In genomic region chr1:54120698-54121481, GRCh38 we compare ENCODE assay signal across 11 cellular contexts. TPM values are rescaled to one million over a fixed set of nuclear protein-coding genes. Genes with fewer than 3 reads are reported as not detected.
DNase-seq lines count a peak whose midpoint lies in the region; ATAC-seq, FAIRE-seq and TF ChIP-seq lines count a peak whose summit lies in the region.
"Had no signal": no experiment of that assay in that cellular context is flagged by ENCODE, and none has a peak within 500 bp of the region (broad histone marks: within the 10 kb centered on the region; RNA-seq: fewer than 3 reads in every experiment).

No MANE protein-coding gene starts in this region.

- H3K27me3 ChIP-seq in heart right ventricle (peaks cover 0 to 13% (median 0%) of the 10 kb centered on the region in 7 donors), K562 (ENCODE audit: control insufficient read depth in 2 of 2, insufficient read depth in 2 of 2, low read length in 2 of 2) (peaks cover 3 to 18% of the 10 kb centered on the region in 2 experiments; a peak in 3 of 5 replicates), upper lobe of right lung (no peaks in the 10 kb centered on the region), esophagus squamous epithelium (peaks cover 0 to 13% (median 0%) of the 10 kb centered on the region in 4 donors)

- peak overlapping the region in 8 of 10 donors; percentile 1 to 41 (median 34) for H3K4me3 ChIP-seq in heart right ventricle
- H3K4me3 ChIP-seq in K562 = no peak overlapping the region
- H3K4me3 ChIP-seq in upper lobe of right lung = peak overlapping the region; percentile 8
- H3K4me3 ChIP-seq in esophagus squamous epithelium = peak overlapping the region in 2 of 4 donors; percentile 11 to 52

- 65 to 70% methylated on average over 33 of the region's 33 CpGs for WGBS in heart right ventricle, 2 donors
- WGBS in K562 (ENCODE audit: insufficient coverage, low coverage, missing lambda C conversion rate) = 39% methylated on average over 31 of the region's 33 CpGs
- WGBS in esophagus squamous epithelium, 2 donors = 54 to 61% methylated on average over 19 to 24 of the region's 33 CpGs

- H3K36me3 Mint-ChIP-seq in mesothelial cell of epicardium = no peaks in the 10 kb centered on the region
- H3K36me3 Mint-ChIP-seq: naive thymus-derived CD8-positive, alpha-beta T cell had no signal

- TF ChIP-seq EP300 in K562 (IDR thresholded peaks at IDR 0.05; ENCODE audit: low read length) = no peak

- ATAC-seq in heart right ventricle (no peak), K562 (peak; percentile 5), upper lobe of right lung (no peak)

- DNase-seq in heart right ventricle (no peak), cardiac septum (ENCODE audit: low spot score) (no peak), K562 (ENCODE audit: extremely low read depth in 1 of 4, low spot score in 3 of 4) (peak in 3 of 4 experiments; percentile 36 to 53 (median 52)), mesothelial cell of epicardium (ENCODE audit: low spot score in 2 of 2, unreplicated experiment in 2 of 2) (no peak), upper lobe of right lung (peak; percentile 58), cerebellum (ENCODE audit: low spot score) (no peak), esophagus squamous epithelium (lab: John Stamatoyannopoulos, UW) (no peak), cortex of kidney (lab: John Stamatoyannopoulos, UW) (no peak)

- no peaks in the 10 kb centered on the region for H3K9me3 ChIP-seq in heart right ventricle
- H3K9me3 ChIP-seq in K562 (replicated peaks; ENCODE audit: control insufficient read depth, insufficient read depth, low read depth, low read length) = 0 out of 2 replicates have a peak, but pooled peaks cover 3% of the 10 kb centered on the region
- H3K9me3 ChIP-seq in upper lobe of right lung = no peaks in the 10 kb centered on the region
- H3K9me3 ChIP-seq in esophagus squamous epithelium = no peaks in the 10 kb centered on the region

- peak overlapping the region; percentile 76 for H3K4me2 ChIP-seq in K562 (ENCODE audit: insufficient read depth, low read length)

- peak overlapping the region; percentile 88 for H2AFZ ChIP-seq in K562 (ENCODE audit: low read depth, low read length)

- TF ChIP-seq CTCF in heart right ventricle (IDR thresholded peaks at IDR 0.05) = no peak
- no peak for TF ChIP-seq CTCF in K562 (IDR thresholded peaks at IDR 0.05 in 2 of 3, conservative IDR thresholded peaks at IDR 0.05 in 1 of 3; ENCODE audit: insufficient read depth in 2 of 3, low read depth in 1 of 3, low read length in 3 of 3)
- no peak for TF ChIP-seq CTCF in mesothelial cell of epicardium (IDR thresholded peaks at IDR 0.05; ENCODE audit: unreplicated experiment)
- TF ChIP-seq CTCF in upper lobe of right lung (IDR thresholded peaks at IDR 0.05) = no peak
- TF ChIP-seq CTCF in esophagus squamous epithelium (IDR thresholded peaks at IDR 0.05) = no peak

- BruUV-seq in K562 (replicated peaks; lab: Mats Ljungman, UMichigan) = no TSS peak

- no peaks in the 10 kb centered on the region for H3K9me3 Mint-ChIP-seq in mesothelial cell of epicardium
- H3K9me3 Mint-ChIP-seq: naive thymus-derived CD8-positive, alpha-beta T cell had no signal

- no peaks in the 10 kb centered on the region for H3K79me2 ChIP-seq in K562 (ENCODE audit: control insufficient read depth, insufficient read depth, low read length)

- H3K9ac ChIP-seq in K562 (ENCODE audit: insufficient read depth in 1 of 2, low read depth in 2 of 2, low read length in 2 of 2) = peak overlapping the region; percentile 8 to 81; a peak in 3 of 4 replicates

- TF ChIP-seq RAD21 in K562 (CRISPR knock-in tag; conservative IDR thresholded peaks at IDR 0.05 in 1 of 2, IDR thresholded peaks at IDR 0.05 in 1 of 2) = no peak

- H3K36me3 ChIP-seq in heart right ventricle (no peaks in the 10 kb centered on the region), K562 (ENCODE audit: control insufficient read depth, insufficient read depth, low read length) (no peaks in the 10 kb centered on the region; the same call in 2 of the 3 replicates), upper lobe of right lung (no peaks in the 10 kb centered on the region), esophagus squamous epithelium (no peaks in the 10 kb centered on the region)

- H4K20me1 ChIP-seq in K562 (replicated peaks; ENCODE audit: control insufficient read depth, insufficient read depth, low read length) = no peaks in the 10 kb centered on the region

- H3K27me3 Mint-ChIP-seq in mesothelial cell of epicardium (ENCODE audit: low read depth) = peaks cover 15% of the 10 kb centered on the region

- in situ Hi-C loops in K562 (cut with MboI) = loop anchor here (5.0 kb wide), 1 partner anchor 376 kb away; no protein-coding TSS in a partner anchor

- H3K27ac Mint-ChIP-seq in mesothelial cell of epicardium = peak overlapping the region; percentile 90
- H3K27ac Mint-ChIP-seq: B cell had no signal

- POLR2A ChIA-PET in K562 (lab: Yijun Ruan, JAX) = interaction anchor here (0.6 to 1.1 kb wide), 3 partner anchors 10 to 378 kb away, joined by 3 to 6 read pairs (median 4); no protein-coding TSS in a partner anchor

- CTCF ChIA-PET in K562 (lab: Yijun Ruan, JAX; ENCODE audit: low intra/inter-chr PET ratio) = no interaction called here

- no peaks in the 10 kb centered on the region for H3K9me1 ChIP-seq in K562 (ENCODE audit: control insufficient read depth, insufficient read depth, low read length)

- H3K4me1 ChIP-seq in heart right ventricle (peaks cover 0 to 15% (median 10%) of the 10 kb centered on the region in 9 donors), K562 (replicated peaks in 1 of 2; ENCODE audit: control insufficient read depth in 2 of 2, insufficient read depth in 2 of 2, low read length in 2 of 2) (peaks cover 7 to 21% of the 10 kb centered on the region in 2 experiments; a peak in 4 of 5 replicates), upper lobe of right lung (peaks cover 6% of the 10 kb centered on the region), esophagus squamous epithelium (peaks cover 6 to 17% (median 11%) of the 10 kb centered on the region in 3 donors)

- H3K4me3 Mint-ChIP-seq in mesothelial cell of epicardium = peak overlapping the region; percentile 63
- H3K4me3 Mint-ChIP-seq: B cell had no signal

- H3K27ac ChIP-seq in heart right ventricle (no peak overlapping the region), K562 (ENCODE audit: extremely low read depth, low read depth, low read length) (no peak overlapping the region), upper lobe of right lung (no peak overlapping the region), esophagus squamous epithelium (no peak overlapping the region)

- H3K4me1 Mint-ChIP-seq in mesothelial cell of epicardium = peaks cover 14% of the 10 kb centered on the region

- intact Hi-C loops in heart right ventricle (cut with DNase I) (loop anchor here (1.0 to 10.0 kb wide), 9 partner anchors 194 to 371 kb away; partner anchors contain the start of gene SSBP3 (in 7 of the 10)), cardiac septum (cut with DNase I) (loop anchor here (1.0 to 10.0 kb wide), 5 partner anchors 49 to 367 kb away; partner anchors contain the start of genes CYB5RL, MRPL37 and SSBP3), K562 (cut with micrococcal nuclease) (loop anchor here (1.0 to 10.0 kb wide), 6 partner anchors 46 to 544 kb away; partner anchors contain the start of genes CYB5RL, MRPL37 and SSBP3), upper lobe of right lung (cut with DNase I) (no loop called here), esophagus squamous epithelium (cut with DNase I) (loop anchor here (5.0 kb wide), 1 partner anchor 366 kb away; no protein-coding TSS in a partner anchor)

- FAIRE-seq in K562 (lab: Jason Lieb, UNC) = no peak
- FAIRE-seq: GM19239 had no signal

- TF ChIP-seq POLR2A in K562 (conservative IDR thresholded peaks at IDR 0.05) = no peak
- TF ChIP-seq POLR2A in esophagus squamous epithelium (IDR thresholded peaks at IDR 0.05) = no peak

TF ChIP-seq in K562, 482 proteins besides CTCF, POLR2A, EP300 and RAD21 (continues in another document):
- TF ChIP-seq NFRKB (IDR thresholded peaks at IDR 0.05; ENCODE audit: low read depth) (no peak), L3MBTL2 (IDR thresholded peaks at IDR 0.05) (no peak), ETV5 (CRISPR knock-in tag; IDR thresholded peaks at IDR 0.05; ENCODE audit: low read depth) (no peak), EGR1 (conservative IDR thresholded peaks at IDR 0.05) (0 out of 2 replicates have a peak, but pooled peaks have one; percentile 28), MYNN (IDR thresholded peaks at IDR 0.05) (no peak), MYNN (CRISPR knock-in tag; IDR thresholded peaks at IDR 0.05) (no peak), KHSRP (IDR thresholded peaks at IDR 0.05) (no peak), ZNF263 (CRISPR knock-in tag; IDR thresholded peaks at IDR 0.05; ENCODE audit: borderline replicate concordance) (0 out of 2 replicates have a peak, but pooled peaks have one; percentile 14)

RNA-seq across cellular contexts. Expression of gene CDCP2, which starts 31.9 kb away (rescaled TPM):
- under 1 TPM in 1 of 10 donors, not detected in 9; 0.11 TPM for total RNA-seq in heart right ventricle
- under 1 TPM in 1 of 2 donors, not detected in 1; 0.03 TPM for polyA plus RNA-seq in heart right ventricle
- total RNA-seq in cardiac septum = not detected
- total RNA-seq in K562 (2011; cell fraction: chromatin; rRNA removed; ENCODE audit: low replicate concordance) = 0.14 and 0.21 TPM in 2 replicates
- total RNA-seq in K562 (2011; cell fraction: nucleolus; rRNA removed) = not detected in 2 replicates
- total RNA-seq in K562 (2011; cell fraction: nucleoplasm; rRNA removed) = 0.22 TPM in 1 of 2 replicates, not detected in the other
- total RNA-seq in K562 (2014; rRNA removed) = not detected in 2 replicates
- 0.06 TPM in 1 of 2 replicates, not detected in the other for total RNA-seq in K562 (2014; rRNA removed; fragmentation: Illumina TruSeq; extraction: Trizol)
- total RNA-seq in K562 (2015; rRNA removed; fragmentation: Illumina TruSeq; extraction: Trizol) = not detected in 2 replicates
- not detected in 2 replicates for total RNA-seq in K562 (2021)
- polyA plus RNA-seq in K562 (2011; rRNA removed) = not detected in 2 replicates
- polyA plus RNA-seq in K562 (2011; cell fraction: cytosol; rRNA removed) = 0.03 TPM in 1 of 2 replicates, not detected in the other
- polyA plus RNA-seq in K562 (2011; cell fraction: nucleus; rRNA removed) = not detected in 2 replicates
- polyA plus RNA-seq in K562 (2012) = not detected in 2 replicates
- polyA plus RNA-seq in K562 (2014; fragmentation: Illumina TruSeq; extraction: Trizol) = not detected in 2 replicates
- polyA plus RNA-seq in K562 (2014; fragmentation: Nextera tagmentation; extraction: Ambion mirVana) = not detected
- 0.05 TPM in 1 of 2 replicates, not detected in the other for polyA plus RNA-seq in K562 (2014; rRNA removed)
- 0.09 TPM in 1 of 2 replicates, not detected in the other for polyA minus RNA-seq in K562 (2011; rRNA and poly(A)+ RNA removed)
- polyA minus RNA-seq in K562 (2011; cell fraction: cytosol; rRNA and poly(A)+ RNA removed) = not detected in 2 replicates
- polyA minus RNA-seq in K562 (2011; cell fraction: nucleus; rRNA and poly(A)+ RNA removed) = not detected in 2 replicates
- not detected in 3 replicates for total RNA-seq in mesothelial cell of epicardium
- total RNA-seq in upper lobe of right lung = 0.35 TPM
- not detected for total RNA-seq in cerebellum
- total RNA-seq in esophagus squamous epithelium = under 1 TPM in 1 of 4 donors, not detected in 3; 0.19 TPM
- total RNA-seq: B cell had no signal
- polyA plus RNA-seq: naive thymus-derived CD8-positive, alpha-beta T cell had no signal

Comparison
In these comparisons a context has a peak if more than half of its experiments do, and no peak if none do; other contexts are left out.
1. DNase-seq: peak in K562 (3 of 4) and upper lobe of right lung (single experiment); none in heart right ventricle (0 of 2), cardiac septum (single experiment), mesothelial cell of epicardium (0 of 2), cerebellum (single experiment), esophagus squamous epithelium (single experiment) and cortex of kidney (single experiment).